Comparison of ENCODE assay signal across 12 cellular contexts in genomic region chr12:112711026-112711425, GRCh38.
"Had no signal": no experiment of that assay in that cellular context is flagged by ENCODE, and none has a peak within 500 bp of the region (broad histone marks: within the 10 kb centered on the region; RNA-seq: fewer than 3 reads in every experiment).

No MANE protein-coding gene starts in this region.

- H3K4me3 ChIP-seq: esophagus squamous epithelium had no signal

- H3K4me3 Mint-ChIP-seq: naive B cell, nephron had no signal

- H3K27ac Mint-ChIP-seq: nephron had no signal

- H3K9me3 Mint-ChIP-seq: nephron had no signal

- H3K4me1 ChIP-seq: esophagus squamous epithelium had no signal

- H3K36me3 Mint-ChIP-seq: naive B cell had no signal

- H3K27me3 ChIP-seq: neutrophil had no signal

- DNase-seq: effector memory CD4-positive, alpha-beta T cell; esophagus squamous epithelium; foreskin fibroblast; mesendoderm; naive B cell; right cardiac atrium; small intestine; stimulated activated CD4-positive, alpha-beta T cell treated with anti-CD3 and anti-CD28 coated beads, Interleukin-12 subunit alpha, Interleukin-12 subunit beta, amount 100 ng/mL, for 4 hours; stimulated activated naive CD4-positive, alpha-beta T cell had no signal

- H3K9me3 ChIP-seq: esophagus squamous epithelium, neutrophil had no signal

- H3K36me3 ChIP-seq: esophagus squamous epithelium, neutrophil had no signal

- H3K27ac ChIP-seq: esophagus squamous epithelium, neutrophil had no signal

- ATAC-seq: right cardiac atrium had no signal

- H3K4me1 Mint-ChIP-seq: naive B cell, nephron had no signal

- FAIRE-seq: endometrium, small intestine had no signal
